Comparison of ENCODE assay signal across 1 cellular context in genomic region chr6:67237276-67237675, GRCh38.
TF ChIP-seq lines count a peak whose summit lies in the region.

No MANE protein-coding gene starts in this region.

TF ChIP-seq in K562, 482 proteins besides CTCF, POLR2A, EP300 and RAD21 (continued from another document):
- TF ChIP-seq, protein P1, sequence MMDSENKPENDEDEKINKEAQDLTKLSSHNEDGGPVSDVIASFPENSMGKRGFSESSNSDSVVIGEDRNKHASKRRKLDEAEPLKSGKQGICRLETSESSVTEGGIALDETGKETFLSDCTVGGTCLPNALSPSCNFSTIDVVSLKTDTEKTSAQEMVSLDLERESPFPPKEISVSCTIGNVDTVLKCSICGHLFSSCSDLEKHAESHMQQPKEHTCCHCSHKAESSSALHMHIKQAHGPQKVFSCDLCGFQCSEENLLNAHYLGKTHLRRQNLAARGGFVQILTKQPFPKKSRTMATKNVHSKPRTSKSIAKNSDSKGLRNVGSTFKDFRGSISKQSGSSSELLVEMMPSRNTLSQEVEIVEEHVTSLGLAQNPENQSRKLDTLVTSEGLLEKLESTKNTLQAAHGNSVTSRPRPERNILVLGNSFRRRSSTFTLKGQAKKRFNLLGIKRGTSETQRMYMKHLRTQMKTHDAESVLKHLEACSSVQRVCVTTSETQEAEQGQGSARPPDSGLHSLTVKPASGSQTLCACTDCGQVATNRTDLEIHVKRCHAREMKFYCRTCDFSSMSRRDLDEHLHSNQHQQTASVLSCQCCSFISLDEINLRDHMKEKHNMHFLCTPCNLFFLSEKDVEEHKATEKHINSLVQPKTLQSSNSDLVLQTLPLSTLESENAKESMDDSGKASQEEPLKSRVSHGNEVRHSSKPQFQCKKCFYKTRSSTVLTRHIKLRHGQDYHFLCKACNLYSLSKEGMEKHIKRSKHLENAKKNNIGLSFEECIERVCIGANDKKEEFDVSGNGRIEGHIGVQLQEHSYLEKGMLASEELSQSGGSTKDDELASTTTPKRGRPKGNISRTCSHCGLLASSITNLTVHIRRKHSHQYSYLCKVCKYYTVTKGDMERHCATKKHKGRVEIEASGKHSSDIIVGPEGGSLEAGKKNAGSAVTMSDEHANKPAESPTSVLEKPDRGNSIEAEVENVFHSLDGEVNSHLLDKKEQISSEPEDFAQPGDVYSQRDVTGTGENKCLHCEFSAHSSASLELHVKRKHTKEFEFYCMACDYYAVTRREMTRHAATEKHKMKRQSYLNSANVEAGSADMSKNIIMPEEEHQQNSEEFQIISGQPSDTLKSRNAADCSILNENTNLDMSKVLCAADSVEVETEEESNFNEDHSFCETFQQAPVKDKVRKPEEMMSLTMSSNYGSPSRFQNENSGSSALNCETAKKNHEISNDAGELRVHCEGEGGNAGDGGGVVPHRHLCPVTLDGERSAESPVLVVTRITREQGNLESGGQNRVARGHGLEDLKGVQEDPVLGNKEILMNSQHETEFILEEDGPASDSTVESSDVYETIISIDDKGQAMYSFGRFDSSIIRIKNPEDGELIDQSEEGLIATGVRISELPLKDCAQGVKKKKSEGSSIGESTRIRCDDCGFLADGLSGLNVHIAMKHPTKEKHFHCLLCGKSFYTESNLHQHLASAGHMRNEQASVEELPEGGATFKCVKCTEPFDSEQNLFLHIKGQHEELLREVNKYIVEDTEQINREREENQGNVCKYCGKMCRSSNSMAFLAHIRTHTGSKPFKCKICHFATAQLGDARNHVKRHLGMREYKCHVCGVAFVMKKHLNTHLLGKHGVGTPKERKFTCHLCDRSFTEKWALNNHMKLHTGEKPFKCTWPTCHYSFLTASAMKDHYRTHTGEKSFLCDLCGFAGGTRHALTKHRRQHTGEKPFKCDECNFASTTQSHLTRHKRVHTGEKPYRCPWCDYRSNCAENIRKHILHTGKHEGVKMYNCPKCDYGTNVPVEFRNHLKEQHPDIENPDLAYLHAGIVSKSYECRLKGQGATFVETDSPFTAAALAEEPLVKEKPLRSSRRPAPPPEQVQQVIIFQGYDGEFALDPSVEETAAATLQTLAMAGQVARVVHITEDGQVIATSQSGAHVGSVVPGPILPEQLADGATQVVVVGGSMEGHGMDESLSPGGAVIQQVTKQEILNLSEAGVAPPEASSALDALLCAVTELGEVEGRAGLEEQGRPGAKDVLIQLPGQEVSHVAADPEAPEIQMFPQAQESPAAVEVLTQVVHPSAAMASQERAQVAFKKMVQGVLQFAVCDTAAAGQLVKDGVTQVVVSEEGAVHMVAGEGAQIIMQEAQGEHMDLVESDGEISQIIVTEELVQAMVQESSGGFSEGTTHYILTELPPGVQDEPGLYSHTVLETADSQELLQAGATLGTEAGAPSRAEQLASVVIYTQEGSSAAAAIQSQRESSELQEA (IDR thresholded peaks at IDR 0.05; ENCODE audit: low read depth), result no peak
- TF ChIP-seq TFAM (CRISPR knock-in tag; conservative IDR thresholded peaks at IDR 0.05), result no peak
- TF ChIP-seq RBM34 (IDR thresholded peaks at IDR 0.05; ENCODE audit: borderline replicate concordance, insufficient read depth, low read length), result no peak
- TF ChIP-seq SRSF1 (IDR thresholded peaks at IDR 0.05; ENCODE audit: low read depth, low read length), result no peak
- TF ChIP-seq, protein P2, sequence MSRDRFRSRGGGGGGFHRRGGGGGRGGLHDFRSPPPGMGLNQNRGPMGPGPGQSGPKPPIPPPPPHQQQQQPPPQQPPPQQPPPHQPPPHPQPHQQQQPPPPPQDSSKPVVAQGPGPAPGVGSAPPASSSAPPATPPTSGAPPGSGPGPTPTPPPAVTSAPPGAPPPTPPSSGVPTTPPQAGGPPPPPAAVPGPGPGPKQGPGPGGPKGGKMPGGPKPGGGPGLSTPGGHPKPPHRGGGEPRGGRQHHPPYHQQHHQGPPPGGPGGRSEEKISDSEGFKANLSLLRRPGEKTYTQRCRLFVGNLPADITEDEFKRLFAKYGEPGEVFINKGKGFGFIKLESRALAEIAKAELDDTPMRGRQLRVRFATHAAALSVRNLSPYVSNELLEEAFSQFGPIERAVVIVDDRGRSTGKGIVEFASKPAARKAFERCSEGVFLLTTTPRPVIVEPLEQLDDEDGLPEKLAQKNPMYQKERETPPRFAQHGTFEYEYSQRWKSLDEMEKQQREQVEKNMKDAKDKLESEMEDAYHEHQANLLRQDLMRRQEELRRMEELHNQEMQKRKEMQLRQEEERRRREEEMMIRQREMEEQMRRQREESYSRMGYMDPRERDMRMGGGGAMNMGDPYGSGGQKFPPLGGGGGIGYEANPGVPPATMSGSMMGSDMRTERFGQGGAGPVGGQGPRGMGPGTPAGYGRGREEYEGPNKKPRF (IDR thresholded peaks at IDR 0.05; ENCODE audit: low read depth, low read length), result no peak
- TF ChIP-seq ESRRA (IDR thresholded peaks at IDR 0.05; ENCODE audit: borderline replicate concordance, low read depth), result no peak
- TF ChIP-seq ZNF184 (CRISPR knock-in tag; IDR thresholded peaks at IDR 0.05), result no peak
- no peak for TF ChIP-seq CBX5 (IDR thresholded peaks at IDR 0.05; ENCODE audit: borderline replicate concordance, low read depth)
- TF ChIP-seq ZBED1 (IDR thresholded peaks at IDR 0.05), result no peak
- peak; percentile 92 for TF ChIP-seq ZNF316 (IDR thresholded peaks at IDR 0.05)
- TF ChIP-seq HCFC1 (IDR thresholded peaks at IDR 0.05; ENCODE audit: low read depth, low read length), result no peak
- no peak for TF ChIP-seq ATF1 (CRISPR knock-in tag; IDR thresholded peaks at IDR 0.05)
- no peak for TF ChIP-seq ATF1 (tag; IDR thresholded peaks at IDR 0.05)
- no peak for TF ChIP-seq CEBPG (CRISPR knock-in tag; IDR thresholded peaks at IDR 0.05)
- TF ChIP-seq CEBPG (tag; conservative IDR thresholded peaks at IDR 0.05 in 1 of 2, IDR thresholded peaks at IDR 0.05 in 1 of 2), result no peak
- TF ChIP-seq ZNF707 (CRISPR knock-in tag; conservative IDR thresholded peaks at IDR 0.05), result no peak
- TF ChIP-seq ARID3B (CRISPR knock-in tag; IDR thresholded peaks at IDR 0.05; ENCODE audit: borderline replicate concordance), result no peak
TF ChIP-seq in K562: peak in this region for 5.
